8 cellular contexts compared by ENCODE assay signal in the genomic region with DNA sequence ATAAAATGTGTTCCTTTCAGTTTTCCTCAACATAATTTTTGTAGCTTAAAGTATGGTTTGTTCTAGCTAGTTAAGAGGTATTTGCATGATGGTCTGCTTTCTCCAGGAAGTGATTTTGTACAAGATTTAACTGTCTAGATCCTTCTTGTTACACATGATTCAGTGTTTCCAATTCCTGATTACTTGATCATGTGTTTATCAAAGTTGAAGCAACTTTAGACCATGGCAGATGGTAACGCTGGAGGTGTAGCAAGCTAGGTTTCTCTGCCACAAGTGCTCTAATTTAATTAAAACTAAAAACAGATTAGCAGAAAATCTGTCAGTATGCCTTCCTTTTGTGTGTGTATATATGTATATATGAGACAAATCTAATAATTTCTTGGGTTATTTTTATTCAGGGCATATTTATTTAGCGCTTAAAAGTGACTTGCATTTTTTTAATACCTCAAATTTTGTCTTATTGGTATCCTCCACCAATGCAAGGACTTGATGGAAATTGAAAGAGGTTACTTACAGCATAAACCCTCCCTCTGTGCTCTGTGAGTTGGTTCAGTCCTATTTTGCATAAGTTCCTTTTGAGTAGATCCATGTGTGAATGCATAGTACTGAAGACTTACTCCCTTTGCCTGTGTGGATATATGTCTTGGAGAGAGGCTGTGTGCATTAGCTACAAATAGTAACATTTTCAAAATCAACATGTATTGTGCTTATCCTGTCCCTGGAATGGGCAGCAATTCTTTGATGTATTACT.
DNase-seq lines count a peak whose midpoint lies in the region; ATAC-seq, FAIRE-seq and TF ChIP-seq lines count a peak whose summit lies in the region.

No MANE protein-coding gene starts in this region.

- H3K27ac ChIP-seq in WERI-Rb-1 = peak overlapping the region; percentile 88
- H3K27ac ChIP-seq in HepG2 (ENCODE audit: extremely low read length, insufficient read depth, low read length) = no peak overlapping the region

- no peak overlapping the region for H3K27ac Mint-ChIP-seq in T-helper 17 cell

- H3K4me1 Mint-ChIP-seq in T-helper 17 cell = peaks cover 8% of the 10 kb centered on the region

- H3K4me1 ChIP-seq in HepG2 (ENCODE audit: insufficient read depth, low read length) = peaks cover 14% of the 10 kb centered on the region

- TF ChIP-seq CTCF in WERI-Rb-1 (IDR thresholded peaks at IDR 0.05; ENCODE audit: low read depth, low read length) (no peak), HepG2 (CRISPR knock-in tag; IDR thresholded peaks at IDR 0.05) (no peak)

- H3K9ac ChIP-seq in HepG2 (ENCODE audit: insufficient read depth, low read depth, low read length) = no peak overlapping the region

- no peaks in the 10 kb centered on the region for H3K36me3 Mint-ChIP-seq in T-helper 17 cell (ENCODE audit: low read depth)

- TF ChIP-seq POLR2A in HepG2 (IDR thresholded peaks at IDR 0.05; ENCODE audit: insufficient read depth in 1 of 2, low read depth in 2 of 2, low read length in 2 of 2) = no peak

- no peaks in the 10 kb centered on the region for H3K27me3 ChIP-seq in WERI-Rb-1 (ENCODE audit: insufficient read depth, low read depth, severe bottlenecking)
- no peaks in the 10 kb centered on the region for H3K27me3 ChIP-seq in HepG2 (ENCODE audit: control insufficient read depth in 1 of 2, insufficient read depth in 2 of 2, low read length in 2 of 2)

- no peaks in the 10 kb centered on the region for H3K27me3 Mint-ChIP-seq in T-helper 17 cell

- H3K4me3 ChIP-seq in WERI-Rb-1 (ENCODE audit: low read depth, low read length) (peak overlapping the region; percentile 99), HepG2 (replicated peaks in 1 of 3; ENCODE audit: insufficient read depth in 1 of 3, low read depth in 2 of 3, low read length in 3 of 3) (no peak overlapping the region)

- H3K36me3 ChIP-seq in WERI-Rb-1 (no peaks in the 10 kb centered on the region; the same call in 1 of the 2 replicates), HepG2 (replicated peaks in 1 of 2; ENCODE audit: control insufficient read depth in 1 of 2, insufficient read depth in 2 of 2, low read length in 2 of 2) (no peaks in the 10 kb centered on the region; a peak in 1 of 5 replicates)

- POLR2A ChIA-PET in HepG2 (lab: Yijun Ruan, JAX) = no interaction called here

- intact Hi-C loops in left colon (cut with DNase I, micrococcal nuclease) = loop anchor here in 1 of 2 donors (10.0 kb wide), 1 partner anchor 394 kb away; no protein-coding TSS in a partner anchor
- intact Hi-C loops in HepG2 (cut with micrococcal nuclease; ENCODE audit: unreplicated experiment) = loop anchor here (10.0 kb wide), 1 partner anchor 724 kb away; no protein-coding TSS in a partner anchor

- WGBS in HepG2 (ENCODE audit: low lambda C conversion rate) = 97% methylated on average over 2 of the region's 2 CpGs

- H3K79me2 ChIP-seq in HepG2 (ENCODE audit: insufficient read depth, low read length) = peaks cover 2% of the 10 kb centered on the region

- in situ Hi-C loops in HepG2 (cut with HindIII; ENCODE audit: extremely low pct_ligation_motif_present, low pct_unique_long_range_greater_than_20kb) = loop anchor here (10.0 kb wide), 1 partner anchor 56 kb away; no protein-coding TSS in a partner anchor

- DNase-seq in DMS114 treated with DMSO at 0.1 percent for 48 hours (lab: John Stamatoyannopoulos, UW; ENCODE audit: unreplicated experiment) (peak; percentile 66), NCI-H128 (lab: John Stamatoyannopoulos, UW; ENCODE audit: unreplicated experiment) (peak; percentile 58), WERI-Rb-1 (peak; percentile 73), left colon (no peak), T-helper 17 cell (no peak), HepG2 (ENCODE audit: low spot score) (no peak)

- H3K4me2 ChIP-seq in HepG2 (ENCODE audit: low read depth, low read length) = no peak overlapping the region

- H3K9me3 ChIP-seq in WERI-Rb-1 (ENCODE audit: severe bottlenecking) (no peaks in the 10 kb centered on the region), T-helper 17 cell (ENCODE audit: control insufficient read depth, low read length, poor library complexity, severe bottlenecking) (no peaks in the 10 kb centered on the region), HepG2 (ENCODE audit: low read length) (no peaks in the 10 kb centered on the region)

- FAIRE-seq in HepG2 (lab: Jason Lieb, UNC) = no peak

- ATAC-seq in left colon (peak; percentile 31), T-helper 17 cell (no peak), HepG2 (no peak), GM21390 (IDR thresholded peaks at IDR 0.05; ENCODE audit: unreplicated experiment) (no peak), GM19351 (IDR thresholded peaks at IDR 0.05; ENCODE audit: unreplicated experiment) (no peak)

- no TSS peak for BruUV-seq in HepG2 (replicated peaks; lab: Mats Ljungman, UMichigan)

- no peak overlapping the region for H2AFZ ChIP-seq in HepG2 (ENCODE audit: low read length)

- H4K20me1 ChIP-seq in HepG2 (ENCODE audit: insufficient read depth, low read length) = no peaks in the 10 kb centered on the region

- no peak overlapping the region for H3K4me3 Mint-ChIP-seq in T-helper 17 cell

- TF ChIP-seq RAD21 in HepG2 (CRISPR knock-in tag; IDR thresholded peaks at IDR 0.05) = no peak

- TF ChIP-seq EP300 in HepG2 (IDR thresholded peaks at IDR 0.05; ENCODE audit: low read depth in 2 of 2, low read length in 2 of 2) = no peak
- no peak for TF ChIP-seq EP300 in HepG2 (CRISPR knock-in tag; IDR thresholded peaks at IDR 0.05; ENCODE audit: borderline replicate concordance)

- CTCF ChIA-PET in HepG2 (lab: Yijun Ruan, JAX; ENCODE audit: low intra/inter-chr PET ratio, low total read pairs) = no interaction called here

TF ChIP-seq in HepG2, 621 proteins besides CTCF, POLR2A, EP300 and RAD21:
- TF ChIP-seq NFRKB (IDR thresholded peaks at IDR 0.05) (no peak), ZNF616 (CRISPR knock-in tag; IDR thresholded peaks at IDR 0.05; ENCODE audit: low read depth) (no peak), ZNF354B (CRISPR knock-in tag; IDR thresholded peaks at IDR 0.05) (no peak), HOXA7 (CRISPR knock-in tag; IDR thresholded peaks at IDR 0.05) (no peak), SOX6 (IDR thresholded peaks at IDR 0.05) (no peak), SOX6 (CRISPR knock-in tag; IDR thresholded peaks at IDR 0.05) (no peak), SMAD3 (CRISPR knock-in tag; IDR thresholded peaks at IDR 0.05) (no peak), HNRNPLL (IDR thresholded peaks at IDR 0.05; ENCODE audit: low read depth, low read length, poor library complexity, severe bottlenecking) (no peak), KMT2B (CRISPR knock-in tag; IDR thresholded peaks at IDR 0.05) (no peak), ZNF747 (CRISPR knock-in tag; IDR thresholded peaks at IDR 0.05; ENCODE audit: borderline replicate concordance) (no peak), HNRNPL (IDR thresholded peaks at IDR 0.05; ENCODE audit: low read depth, low read length) (no peak), JUN (CRISPR knock-in tag; IDR thresholded peaks at IDR 0.05) (no peak), ZNF816 (CRISPR knock-in tag; IDR thresholded peaks at IDR 0.05; ENCODE audit: borderline replicate concordance) (no peak)
- TF ChIP-seq, protein P1, sequence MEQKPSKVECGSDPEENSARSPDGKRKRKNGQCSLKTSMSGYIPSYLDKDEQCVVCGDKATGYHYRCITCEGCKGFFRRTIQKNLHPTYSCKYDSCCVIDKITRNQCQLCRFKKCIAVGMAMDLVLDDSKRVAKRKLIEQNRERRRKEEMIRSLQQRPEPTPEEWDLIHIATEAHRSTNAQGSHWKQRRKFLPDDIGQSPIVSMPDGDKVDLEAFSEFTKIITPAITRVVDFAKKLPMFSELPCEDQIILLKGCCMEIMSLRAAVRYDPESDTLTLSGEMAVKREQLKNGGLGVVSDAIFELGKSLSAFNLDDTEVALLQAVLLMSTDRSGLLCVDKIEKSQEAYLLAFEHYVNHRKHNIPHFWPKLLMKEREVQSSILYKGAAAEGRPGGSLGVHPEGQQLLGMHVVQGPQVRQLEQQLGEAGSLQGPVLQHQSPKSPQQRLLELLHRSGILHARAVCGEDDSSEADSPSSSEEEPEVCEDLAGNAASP (CRISPR knock-in tag; IDR thresholded peaks at IDR 0.05; ENCODE audit: borderline replicate concordance) = no peak

Comparison
In these comparisons a context has a peak if more than half of its experiments do, and no peak if none do; other contexts are left out.
1. DNase-seq: peak in DMS114 treated with DMSO at 0.1 percent for 48 hours (single experiment), NCI-H128 (single experiment) and WERI-Rb-1 (single experiment); none in left colon (0 of 2), T-helper 17 cell (0 of 3) and HepG2 (single experiment).